1 cellular context compared by ENCODE assay signal in the genomic region with DNA sequence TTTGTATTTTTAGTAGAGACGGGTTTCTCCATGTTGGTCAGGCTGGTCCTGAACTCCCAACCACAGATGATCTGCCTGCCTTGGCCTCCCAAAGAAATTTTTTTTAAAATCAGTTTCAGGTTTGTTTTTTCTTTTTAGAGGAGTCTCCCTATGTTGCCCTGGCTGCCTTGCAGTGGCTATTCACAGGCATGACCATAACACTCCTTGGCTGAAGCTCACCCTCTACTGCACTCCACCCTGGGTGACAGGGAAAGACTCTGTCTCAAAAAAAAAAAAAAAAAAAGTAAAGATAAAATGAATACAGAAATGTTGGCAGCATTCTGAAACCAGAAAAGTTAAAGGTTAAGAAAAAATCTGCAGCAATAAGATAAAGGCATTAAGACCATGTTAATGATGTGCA.
TF ChIP-seq lines count a peak whose summit lies in the region.

No MANE protein-coding gene starts in this region.

TF ChIP-seq in GM23338, 12 proteins besides CTCF, POLR2A, EP300 and RAD21 (continued from another document):
- TF ChIP-seq, protein P1, sequence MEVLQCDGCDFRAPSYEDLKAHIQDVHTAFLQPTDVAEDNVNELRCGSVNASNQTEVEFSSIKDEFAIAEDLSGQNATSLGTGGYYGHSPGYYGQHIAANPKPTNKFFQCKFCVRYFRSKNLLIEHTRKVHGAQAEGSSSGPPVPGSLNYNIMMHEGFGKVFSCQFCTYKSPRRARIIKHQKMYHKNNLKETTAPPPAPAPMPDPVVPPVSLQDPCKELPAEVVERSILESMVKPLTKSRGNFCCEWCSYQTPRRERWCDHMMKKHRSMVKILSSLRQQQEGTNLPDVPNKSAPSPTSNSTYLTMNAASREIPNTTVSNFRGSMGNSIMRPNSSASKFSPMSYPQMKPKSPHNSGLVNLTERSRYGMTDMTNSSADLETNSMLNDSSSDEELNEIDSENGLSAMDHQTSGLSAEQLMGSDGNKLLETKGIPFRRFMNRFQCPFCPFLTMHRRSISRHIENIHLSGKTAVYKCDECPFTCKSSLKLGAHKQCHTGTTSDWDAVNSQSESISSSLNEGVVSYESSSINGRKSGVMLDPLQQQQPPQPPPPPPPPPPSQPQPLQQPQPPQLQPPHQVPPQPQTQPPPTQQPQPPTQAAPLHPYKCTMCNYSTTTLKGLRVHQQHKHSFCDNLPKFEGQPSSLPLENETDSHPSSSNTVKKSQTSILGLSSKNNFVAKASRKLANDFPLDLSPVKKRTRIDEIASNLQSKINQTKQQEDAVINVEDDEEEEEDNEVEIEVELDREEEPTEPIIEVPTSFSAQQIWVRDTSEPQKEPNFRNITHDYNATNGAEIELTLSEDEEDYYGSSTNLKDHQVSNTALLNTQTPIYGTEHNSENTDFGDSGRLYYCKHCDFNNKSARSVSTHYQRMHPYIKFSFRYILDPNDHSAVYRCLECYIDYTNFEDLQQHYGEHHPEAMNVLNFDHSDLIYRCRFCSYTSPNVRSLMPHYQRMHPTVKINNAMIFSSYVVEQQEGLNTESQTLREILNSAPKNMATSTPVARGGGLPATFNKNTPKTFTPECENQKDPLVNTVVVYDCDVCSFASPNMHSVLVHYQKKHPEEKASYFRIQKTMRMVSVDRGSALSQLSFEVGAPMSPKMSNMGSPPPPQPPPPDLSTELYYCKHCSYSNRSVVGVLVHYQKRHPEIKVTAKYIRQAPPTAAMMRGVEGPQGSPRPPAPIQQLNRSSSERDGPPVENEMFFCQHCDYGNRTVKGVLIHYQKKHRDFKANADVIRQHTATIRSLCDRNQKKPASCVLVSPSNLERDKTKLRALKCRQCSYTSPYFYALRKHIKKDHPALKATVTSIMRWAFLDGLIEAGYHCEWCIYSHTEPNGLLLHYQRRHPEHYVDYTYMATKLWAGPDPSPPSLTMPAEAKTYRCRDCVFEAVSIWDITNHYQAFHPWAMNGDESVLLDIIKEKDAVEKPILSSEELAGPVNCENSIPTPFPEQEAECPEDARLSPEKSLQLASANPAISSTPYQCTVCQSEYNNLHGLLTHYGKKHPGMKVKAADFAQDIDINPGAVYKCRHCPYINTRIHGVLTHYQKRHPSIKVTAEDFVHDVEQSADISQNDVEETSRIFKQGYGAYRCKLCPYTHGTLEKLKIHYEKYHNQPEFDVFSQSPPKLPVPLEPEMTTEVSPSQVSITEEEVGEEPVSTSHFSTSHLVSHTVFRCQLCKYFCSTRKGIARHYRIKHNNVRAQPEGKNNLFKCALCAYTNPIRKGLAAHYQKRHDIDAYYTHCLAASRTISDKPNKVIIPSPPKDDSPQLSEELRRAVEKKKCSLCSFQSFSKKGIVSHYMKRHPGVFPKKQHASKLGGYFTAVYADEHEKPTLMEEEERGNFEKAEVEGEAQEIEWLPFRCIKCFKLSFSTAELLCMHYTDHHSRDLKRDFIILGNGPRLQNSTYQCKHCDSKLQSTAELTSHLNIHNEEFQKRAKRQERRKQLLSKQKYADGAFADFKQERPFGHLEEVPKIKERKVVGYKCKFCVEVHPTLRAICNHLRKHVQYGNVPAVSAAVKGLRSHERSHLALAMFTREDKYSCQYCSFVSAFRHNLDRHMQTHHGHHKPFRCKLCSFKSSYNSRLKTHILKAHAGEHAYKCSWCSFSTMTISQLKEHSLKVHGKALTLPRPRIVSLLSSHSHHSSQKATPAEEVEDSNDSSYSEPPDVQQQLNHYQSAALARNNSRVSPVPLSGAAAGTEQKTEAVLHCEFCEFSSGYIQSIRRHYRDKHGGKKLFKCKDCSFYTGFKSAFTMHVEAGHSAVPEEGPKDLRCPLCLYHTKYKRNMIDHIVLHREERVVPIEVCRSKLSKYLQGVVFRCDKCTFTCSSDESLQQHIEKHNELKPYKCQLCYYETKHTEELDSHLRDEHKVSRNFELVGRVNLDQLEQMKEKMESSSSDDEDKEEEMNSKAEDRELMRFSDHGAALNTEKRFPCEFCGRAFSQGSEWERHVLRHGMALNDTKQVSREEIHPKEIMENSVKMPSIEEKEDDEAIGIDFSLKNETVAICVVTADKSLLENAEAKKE (CRISPR knock-in tag; IDR thresholded peaks at IDR 0.05) = no peak
- no peak for TF ChIP-seq EZH2 (IDR thresholded peaks at IDR 0.05; ENCODE audit: low read depth, unreplicated experiment)
- TF ChIP-seq, protein P2, sequence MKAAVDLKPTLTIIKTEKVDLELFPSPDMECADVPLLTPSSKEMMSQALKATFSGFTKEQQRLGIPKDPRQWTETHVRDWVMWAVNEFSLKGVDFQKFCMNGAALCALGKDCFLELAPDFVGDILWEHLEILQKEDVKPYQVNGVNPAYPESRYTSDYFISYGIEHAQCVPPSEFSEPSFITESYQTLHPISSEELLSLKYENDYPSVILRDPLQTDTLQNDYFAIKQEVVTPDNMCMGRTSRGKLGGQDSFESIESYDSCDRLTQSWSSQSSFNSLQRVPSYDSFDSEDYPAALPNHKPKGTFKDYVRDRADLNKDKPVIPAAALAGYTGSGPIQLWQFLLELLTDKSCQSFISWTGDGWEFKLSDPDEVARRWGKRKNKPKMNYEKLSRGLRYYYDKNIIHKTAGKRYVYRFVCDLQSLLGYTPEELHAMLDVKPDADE (IDR thresholded peaks at IDR 0.05) = no peak
- TF ChIP-seq JUNB (IDR thresholded peaks at IDR 0.05; ENCODE audit: unreplicated experiment) = no peak
- TF ChIP-seq, protein P3, sequence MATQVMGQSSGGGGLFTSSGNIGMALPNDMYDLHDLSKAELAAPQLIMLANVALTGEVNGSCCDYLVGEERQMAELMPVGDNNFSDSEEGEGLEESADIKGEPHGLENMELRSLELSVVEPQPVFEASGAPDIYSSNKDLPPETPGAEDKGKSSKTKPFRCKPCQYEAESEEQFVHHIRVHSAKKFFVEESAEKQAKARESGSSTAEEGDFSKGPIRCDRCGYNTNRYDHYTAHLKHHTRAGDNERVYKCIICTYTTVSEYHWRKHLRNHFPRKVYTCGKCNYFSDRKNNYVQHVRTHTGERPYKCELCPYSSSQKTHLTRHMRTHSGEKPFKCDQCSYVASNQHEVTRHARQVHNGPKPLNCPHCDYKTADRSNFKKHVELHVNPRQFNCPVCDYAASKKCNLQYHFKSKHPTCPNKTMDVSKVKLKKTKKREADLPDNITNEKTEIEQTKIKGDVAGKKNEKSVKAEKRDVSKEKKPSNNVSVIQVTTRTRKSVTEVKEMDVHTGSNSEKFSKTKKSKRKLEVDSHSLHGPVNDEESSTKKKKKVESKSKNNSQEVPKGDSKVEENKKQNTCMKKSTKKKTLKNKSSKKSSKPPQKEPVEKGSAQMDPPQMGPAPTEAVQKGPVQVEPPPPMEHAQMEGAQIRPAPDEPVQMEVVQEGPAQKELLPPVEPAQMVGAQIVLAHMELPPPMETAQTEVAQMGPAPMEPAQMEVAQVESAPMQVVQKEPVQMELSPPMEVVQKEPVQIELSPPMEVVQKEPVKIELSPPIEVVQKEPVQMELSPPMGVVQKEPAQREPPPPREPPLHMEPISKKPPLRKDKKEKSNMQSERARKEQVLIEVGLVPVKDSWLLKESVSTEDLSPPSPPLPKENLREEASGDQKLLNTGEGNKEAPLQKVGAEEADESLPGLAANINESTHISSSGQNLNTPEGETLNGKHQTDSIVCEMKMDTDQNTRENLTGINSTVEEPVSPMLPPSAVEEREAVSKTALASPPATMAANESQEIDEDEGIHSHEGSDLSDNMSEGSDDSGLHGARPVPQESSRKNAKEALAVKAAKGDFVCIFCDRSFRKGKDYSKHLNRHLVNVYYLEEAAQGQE (IDR thresholded peaks at IDR 0.05; ENCODE audit: unreplicated experiment) = no peak
- TF ChIP-seq ZNF114 (CRISPR knock-in tag; IDR thresholded peaks at IDR 0.05) = no peak
- no peak for TF ChIP-seq ZNF331 (CRISPR knock-in tag; IDR thresholded peaks at IDR 0.05; ENCODE audit: low read depth)
- TF ChIP-seq NANOG (IDR thresholded peaks at IDR 0.05; ENCODE audit: borderline replicate concordance) = no peak
- no peak for TF ChIP-seq EZH2phosphoT487 (IDR thresholded peaks at IDR 0.05; ENCODE audit: unreplicated experiment)
